Comparison of ENCODE assay signal across 1 cellular context in genomic region chr2:231709981-231710750, GRCh38.
TF ChIP-seq lines count a peak whose summit lies in the region.

No MANE protein-coding gene starts in this region.

TF ChIP-seq in HEK293, 187 proteins besides CTCF, POLR2A, EP300 and RAD21 (continued from another document and continues in another):
- TF ChIP-seq PRDM10 (tag by site-specific recombination; IDR thresholded peaks at IDR 0.05) (no peak), ZNF214 (tag by site-specific recombination; IDR thresholded peaks at IDR 0.05; ENCODE audit: borderline replicate concordance) (no peak), ZNF394 (tag by site-specific recombination; IDR thresholded peaks at IDR 0.05; ENCODE audit: borderline replicate concordance) (peak; percentile 37; the same call in 1 of the 2 replicates), TRIM28 (IDR thresholded peaks at IDR 0.05; ENCODE audit: borderline replicate concordance, low read length) (peak; percentile 35; the same call in 1 of the 2 replicates), HOXA7 (CRISPR knock-in tag; IDR thresholded peaks at IDR 0.05; ENCODE audit: borderline replicate concordance) (no peak; the same call in 1 of the 2 replicates), ZNF777 (tag by site-specific recombination; IDR thresholded peaks at IDR 0.05; ENCODE audit: borderline replicate concordance) (no peak), ZNF621 (tag by site-specific recombination; IDR thresholded peaks at IDR 0.05) (no peak), ZNF623 (tag by site-specific recombination; IDR thresholded peaks at IDR 0.05) (0 out of 2 replicates have a peak, but pooled peaks have one; percentile 10), ZNF555 (tag by site-specific recombination; conservative IDR thresholded peaks at IDR 0.05) (no peak), ZNF692 (tag by site-specific recombination; IDR thresholded peaks at IDR 0.05) (0 out of 2 replicates have a peak, but pooled peaks have one; percentile 34), HOXC10 (CRISPR knock-in tag; IDR thresholded peaks at IDR 0.05) (peak; percentile 83; the same call in 1 of the 2 replicates), ZFP37 (tag by site-specific recombination; IDR thresholded peaks at IDR 0.05) (peak; percentile 57; the same call in 1 of the 2 replicates), PRDM4 (tag by site-specific recombination; IDR thresholded peaks at IDR 0.05) (peak; percentile 26; the same call in 1 of the 2 replicates), SCRT1 (tag by site-specific recombination; IDR thresholded peaks at IDR 0.05; ENCODE audit: borderline replicate concordance) (no peak), REPIN1 (tag by site-specific recombination; IDR thresholded peaks at IDR 0.05; ENCODE audit: low read depth) (no peak), SETDB1 (IDR thresholded peaks at IDR 0.05; ENCODE audit: insufficient read length, low read length) (peak; percentile 11), ZNF639 (tag by site-specific recombination; IDR thresholded peaks at IDR 0.05) (no peak), ZNF423 (tag by site-specific recombination; IDR thresholded peaks at IDR 0.05) (0 out of 2 replicates have a peak, but pooled peaks have one; percentile 21), PATZ1 (tag by site-specific recombination; IDR thresholded peaks at IDR 0.05) (peak; percentile 14; the same call in 1 of the 2 replicates), ZNF660 (tag by site-specific recombination; IDR thresholded peaks at IDR 0.05) (peak; percentile 72), ZBTB44 (tag by site-specific recombination; IDR thresholded peaks at IDR 0.05) (no peak), KLF1 (tag by site-specific recombination; IDR thresholded peaks at IDR 0.05) (no peak), ZNF501 (tag by site-specific recombination; IDR thresholded peaks at IDR 0.05) (peak; percentile 73; the same call in 1 of the 2 replicates), ZNF174 (tag by site-specific recombination; IDR thresholded peaks at IDR 0.05) (no peak), ZBTB20 (tag by site-specific recombination; IDR thresholded peaks at IDR 0.05) (no peak), ZNF2 (tag by site-specific recombination; IDR thresholded peaks at IDR 0.05) (no peak), ZFHX2 (tag by site-specific recombination; conservative IDR thresholded peaks at IDR 0.05) (no peak), PBX3 (CRISPR knock-in tag; IDR thresholded peaks at IDR 0.05) (peak; percentile 88), ZNF211 (tag by site-specific recombination; IDR thresholded peaks at IDR 0.05; ENCODE audit: low read depth) (no peak), ZFP69B (tag by site-specific recombination; IDR thresholded peaks at IDR 0.05) (0 out of 2 replicates have a peak, but pooled peaks have one; percentile 22), ZNF48 (tag by site-specific recombination; IDR thresholded peaks at IDR 0.05) (no peak), ZNF843 (tag by site-specific recombination; IDR thresholded peaks at IDR 0.05) (0 out of 2 replicates have a peak, but pooled peaks have one; percentile 12), ZNF585B (tag by site-specific recombination; IDR thresholded peaks at IDR 0.05) (no peak), ZBTB10 (tag by site-specific recombination; IDR thresholded peaks at IDR 0.05) (peak; percentile 47; the same call in 1 of the 2 replicates), ZNF549 (tag by site-specific recombination; IDR thresholded peaks at IDR 0.05) (no peak), ZNF558 (tag by site-specific recombination; IDR thresholded peaks at IDR 0.05) (no peak), ELK4 (IDR thresholded peaks at IDR 0.05; ENCODE audit: borderline replicate concordance, low read depth, low read length) (no peak; the same call in 1 of the 2 replicates), ZNF837 (tag by site-specific recombination; IDR thresholded peaks at IDR 0.05) (peak; percentile 70; the same call in 1 of the 2 replicates), ZNF449 (tag by site-specific recombination; IDR thresholded peaks at IDR 0.05) (0 out of 2 replicates have a peak, but pooled peaks have one; percentile 23), GLIS1 (tag by site-specific recombination; IDR thresholded peaks at IDR 0.05) (peak; percentile 28)
